In the genomic region with DNA sequence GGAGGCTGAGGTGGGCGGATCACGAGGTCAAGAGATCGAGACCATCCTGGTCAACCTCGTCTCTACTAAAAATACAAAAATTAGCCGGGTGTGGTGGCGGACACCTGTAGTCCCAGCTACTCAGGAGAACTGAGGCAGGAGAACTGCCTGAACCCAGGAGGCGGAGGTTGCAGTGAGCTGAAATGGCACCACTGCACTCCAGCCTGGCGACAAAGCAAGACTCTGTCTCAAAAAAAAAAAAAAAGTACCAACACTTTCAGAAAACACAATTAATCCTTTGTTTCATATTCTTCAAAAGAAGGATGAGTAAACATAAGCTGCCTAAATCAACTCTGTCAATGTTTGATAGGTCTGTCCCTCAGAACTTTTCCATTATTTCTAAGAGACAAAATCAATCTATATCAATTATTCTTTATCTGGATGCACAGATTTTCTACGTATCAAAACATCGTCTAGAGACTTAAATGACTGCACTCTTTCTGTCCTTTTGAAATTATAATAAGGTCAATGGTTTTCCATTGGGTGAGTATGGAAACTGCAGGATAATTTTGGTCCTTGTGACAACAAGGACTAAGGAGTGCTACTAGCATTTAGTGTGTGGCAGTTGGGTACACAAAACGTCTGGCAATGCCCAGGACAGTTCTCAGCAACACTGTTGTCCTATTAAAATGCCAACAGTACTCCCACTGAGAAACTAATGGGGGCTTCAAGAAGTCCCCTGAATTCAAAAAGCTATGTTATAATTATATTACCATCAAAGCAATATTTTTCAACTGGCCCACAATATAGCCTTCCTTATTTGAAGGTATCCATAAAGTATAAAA, we compare ENCODE assay signal across 16 cellular contexts. TPM values are rescaled to one million over a fixed set of nuclear protein-coding genes. Genes with fewer than 3 reads are reported as not detected.
A peak's percentile ranks its signal among the peaks of the same experiment; 100 is the strongest.
DNase-seq lines count a peak whose midpoint lies in the region; ATAC-seq, FAIRE-seq and TF ChIP-seq lines count a peak whose summit lies in the region.
"Had no signal": no experiment of that assay in that cellular context is flagged by ENCODE, and none has a peak within 500 bp of the region (broad histone marks: within the 10 kb centered on the region; RNA-seq: fewer than 3 reads in every experiment).

No MANE protein-coding gene starts in this region.

- DNase-seq in D721Med (ENCODE audit: insufficient read length, low spot score), result no peak
- peak in 1 of 61 donors; percentile 9 for DNase-seq in caudate nucleus (lab: John Stamatoyannopoulos, UW)
- peak; percentile 69 for DNase-seq in globus pallidus (ENCODE audit: low spot score)
- DNase-seq in pons (ENCODE audit: low spot score), result peak; percentile 67
- DNase-seq in NCI-H345 (lab: John Stamatoyannopoulos, UW), result no peak
- no peak for DNase-seq in KBM-7
- no peak for DNase-seq in posterior vena cava (ENCODE audit: low spot score)
- DNase-seq: 8988T; AML-193; CD8-positive, alpha-beta memory T cell; DMS 273 treated with DMSO at 0.1 percent for 48 hours; H7 had no signal

- peak; percentile 56 for FAIRE-seq in D721Med (lab: Jason Lieb, UNC)
- FAIRE-seq: GM12878 had no signal

- intact Hi-C loops in posterior vena cava (cut with DNase I), result no loop called here

- ATAC-seq in HG02678 (IDR thresholded peaks at IDR 0.05; ENCODE audit: unreplicated experiment), result no peak
- ATAC-seq: GM12878, GM23338 had no signal

- peak overlapping the region; percentile 72 for H3K27ac ChIP-seq in caudate nucleus (ENCODE audit: low read depth, low read length)
- H3K27ac ChIP-seq: BLaER1 had no signal

- in situ Hi-C loops in KBM-7 (cut with MboI; ENCODE audit: low pct_unique_long_range_greater_than_20kb, low sequenced_read_pairs), result no loop called here

- no peak for TF ChIP-seq CTCF in D721Med (IDR thresholded peaks at IDR 0.05; ENCODE audit: insufficient read depth, missing control alignments)

RNA-seq across cellular contexts. Expression of a gene that starts 40.7 kb away (rescaled TPM):
- 10 to 100 TPM; 39.7 to 51.9 TPM for total RNA-seq in posterior vena cava

Comparison
In these comparisons a context has a peak if more than half of its experiments do, and no peak if none do; other contexts are left out.
1. DNase-seq: peak in globus pallidus (single experiment) and pons (single experiment); none in D721Med (single experiment), NCI-H345 (single experiment), KBM-7 (single experiment) and posterior vena cava (single experiment).